10 cellular contexts compared by ENCODE assay signal in the genomic region with DNA sequence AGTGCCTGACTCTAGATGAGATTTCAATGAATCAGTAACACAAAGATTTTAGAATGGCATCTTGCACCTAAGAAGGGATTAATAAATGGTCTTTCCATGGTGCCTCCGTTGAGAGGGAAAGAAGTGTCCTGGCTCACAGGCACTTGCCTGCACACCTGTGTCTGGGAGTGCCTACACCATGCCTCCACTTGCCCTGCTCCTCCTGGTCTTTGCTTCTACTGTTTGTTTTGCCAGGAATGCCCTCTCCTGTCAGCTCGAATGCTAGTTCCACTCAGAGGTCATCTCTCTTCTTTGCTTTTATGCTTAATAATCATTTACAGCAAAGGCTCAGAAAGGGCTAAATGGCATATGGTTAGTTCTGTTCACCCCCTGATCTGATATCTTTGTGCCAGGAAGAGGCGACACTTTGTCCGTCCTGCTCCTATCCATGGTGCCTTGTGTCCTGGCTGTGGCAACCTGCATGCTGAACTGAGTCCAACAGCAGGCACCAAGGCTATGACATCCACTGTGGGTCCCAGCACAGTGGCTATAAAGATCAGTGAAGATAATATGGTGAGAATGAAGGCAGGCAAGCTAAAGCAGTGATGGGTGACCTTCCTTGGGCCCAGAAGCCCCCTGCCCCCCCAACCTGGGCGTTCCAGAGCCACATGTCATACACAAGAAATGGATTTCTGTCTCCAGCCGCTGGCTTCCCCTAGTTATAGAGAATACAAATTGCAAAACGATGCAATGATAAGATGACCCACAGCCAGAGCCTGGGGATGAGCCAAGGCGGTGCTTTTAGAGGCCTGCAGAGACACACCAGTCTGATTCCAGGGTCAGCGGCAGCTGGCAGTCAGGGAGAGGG. TPM values are rescaled to one million over a fixed set of nuclear protein-coding genes. Genes with fewer than 3 reads are reported as not detected.
A peak's percentile ranks its signal among the peaks of the same experiment; 100 is the strongest.
DNase-seq lines count a peak whose midpoint lies in the region; ATAC-seq lines count a peak whose summit lies in the region.
"Had no signal": no experiment of that assay in that cellular context is flagged by ENCODE, and none has a peak within 500 bp of the region (broad histone marks: within the 10 kb centered on the region; RNA-seq: fewer than 3 reads in every experiment).

No MANE protein-coding gene starts in this region.

- peaks cover 0 to 1% of the 10 kb centered on the region in 2 donors for H3K36me3 Mint-ChIP-seq in stimulated activated naive B cell treated with anti-CD40 and anti-IgM and Interleukin-4, amounts not matched to agents 10 μg/mL and 1 μg/mL and 100 μg/mL, for 72 hours

- H3K36me3 ChIP-seq in H7 (replicated peaks; ENCODE audit: control insufficient read depth, insufficient read depth, low read length) = no peaks in the 10 kb centered on the region
- no peaks in the 10 kb centered on the region for H3K36me3 ChIP-seq in iPS-18a (ENCODE audit: control insufficient read depth, low read depth, low read length)

- H3K27me3 ChIP-seq in H7 (ENCODE audit: control insufficient read depth, insufficient read depth, low read length) (no peaks in the 10 kb centered on the region), iPS-18a (ENCODE audit: control insufficient read depth, insufficient read depth, low read length) (no peaks in the 10 kb centered on the region)

- H3K27ac ChIP-seq in iPS-18a (ENCODE audit: low read length) = no peak overlapping the region

- peaks cover 24 to 32% of the 10 kb centered on the region in 2 donors for H3K27me3 Mint-ChIP-seq in stimulated activated naive B cell treated with anti-CD40 and anti-IgM and Interleukin-4, amounts not matched to agents 10 μg/mL and 1 μg/mL and 100 μg/mL, for 72 hours

- no peak for ATAC-seq in stimulated activated naive B cell treated with anti-CD40 and anti-IgM and Interleukin-4, amounts not matched to agents 10 μg/mL and 1 μg/mL and 100 μg/mL, for 72 hours (replicated peaks)
- no peak for ATAC-seq in GM18520 (IDR thresholded peaks at IDR 0.05; ENCODE audit: unreplicated experiment)

- no peaks in the 10 kb centered on the region for H3K9me3 ChIP-seq in iPS-18a (ENCODE audit: control insufficient read depth, low read depth, low read length)

- peak overlapping the region; percentile 86 for H3K9ac ChIP-seq in iPS-18a (ENCODE audit: low read length)

- no peak for DNase-seq in H7
- peak; percentile 75 for DNase-seq in amniotic epithelial cell (ENCODE audit: low read depth)
- DNase-seq in skeletal muscle cell (ENCODE audit: low read depth) = no peak
- no peak for DNase-seq in stimulated activated naive B cell treated with anti-CD40 and anti-IgM and Interleukin-4, amounts not matched to agents 10 μg/mL and 1 μg/mL and 100 μg/mL, for 72 hours
- DNase-seq in DMS79 (lab: John Stamatoyannopoulos, UW) = no peak
- no peak for DNase-seq in AML-193 (lab: John Stamatoyannopoulos, UW)
- DNase-seq: activated T-cell treated with anti-CD3 and anti-CD28 coated beads, Interleukin-2, amount 50 U/mL, for 4 hours; NCI-H1092 treated with DMSO at 0.1 percent for 48 hours had no signal

- H3K9me3 Mint-ChIP-seq in stimulated activated naive B cell treated with anti-CD40 and anti-IgM and Interleukin-4, amounts not matched to agents 10 μg/mL and 1 μg/mL and 100 μg/mL, for 72 hours = no peaks in the 10 kb centered on the region
- H3K9me3 Mint-ChIP-seq: activated T-cell treated with anti-CD3 and anti-CD28 coated beads, Interleukin-2, amount 50 U/mL, for 4 hours had no signal

- H3K4me1 ChIP-seq in iPS-18a (ENCODE audit: control insufficient read depth, low read depth, low read length) = peaks cover 46% of the 10 kb centered on the region

- H3K4me3 ChIP-seq in H7 (ENCODE audit: insufficient read depth, low read depth, low read length) = peak overlapping the region; percentile 71
- H3K4me3 ChIP-seq in iPS-18a (ENCODE audit: low read length) = peak overlapping the region; percentile 71
- H3K4me3 ChIP-seq in skeletal muscle cell (ENCODE audit: low read depth, low read length) = peak overlapping the region; percentile 62

- H3K27ac Mint-ChIP-seq in stimulated activated naive B cell treated with anti-CD40 and anti-IgM and Interleukin-4, amounts not matched to agents 10 μg/mL and 1 μg/mL and 100 μg/mL, for 72 hours = no peak overlapping the region

- H3K4me1 Mint-ChIP-seq in stimulated activated naive B cell treated with anti-CD40 and anti-IgM and Interleukin-4, amounts not matched to agents 10 μg/mL and 1 μg/mL and 100 μg/mL, for 72 hours = peaks cover 18 to 32% of the 10 kb centered on the region in 2 donors

- no peak overlapping the region for H3K4me3 Mint-ChIP-seq in stimulated activated naive B cell treated with anti-CD40 and anti-IgM and Interleukin-4, amounts not matched to agents 10 μg/mL and 1 μg/mL and 100 μg/mL, for 72 hours
- H3K4me3 Mint-ChIP-seq: activated T-cell treated with anti-CD3 and anti-CD28 coated beads, Interleukin-2, amount 50 U/mL, for 4 hours had no signal

RNA-seq across cellular contexts. Expression of a gene that starts 1.4 kb away (rescaled TPM):
- 4.7 and 11.3 TPM in 2 replicates for total RNA-seq in H7 (2014; rRNA removed; shearing (Covaris generic))

RNA-seq across cellular contexts. Expression of a gene that starts 32.2 kb away (rescaled TPM):
- total RNA-seq in H7 (2014; rRNA removed; shearing (Covaris generic)) = 13.2 and 20.8 TPM in 2 replicates
- total RNA-seq: activated T-cell treated with anti-CD3 and anti-CD28 coated beads, Interleukin-2, amount 50 U/mL, for 4 hours had no signal

RNA-seq across cellular contexts. Expression of a gene that starts 53.8 kb away (rescaled TPM):
- total RNA-seq in H7 (2014; rRNA removed; shearing (Covaris generic)) = 0.45 and 0.55 TPM in 2 replicates
